ENCODE assay signal across 1 cellular context in the genomic region with DNA sequence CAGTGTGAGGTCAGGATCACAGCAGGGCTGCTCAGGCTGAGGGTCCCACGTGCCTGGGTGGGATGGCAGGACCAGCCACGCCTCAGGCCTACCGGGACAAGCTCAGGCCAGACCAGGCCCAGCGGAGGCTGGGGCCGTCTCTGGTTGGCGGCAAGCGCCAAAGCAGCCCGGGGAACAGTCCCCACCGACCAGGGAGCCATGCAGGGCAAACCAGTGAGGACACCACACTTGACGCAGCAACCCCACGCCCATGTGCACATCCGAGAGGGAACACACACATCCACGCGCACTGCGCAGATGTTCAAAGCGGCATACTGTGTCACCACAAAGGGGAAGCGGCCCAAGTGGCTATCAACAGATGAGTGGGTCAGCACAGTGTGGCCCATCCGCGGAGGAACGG.
A peak's percentile ranks its signal among the peaks of the same experiment; 100 is the strongest.
TF ChIP-seq lines count a peak whose summit lies in the region.

No MANE protein-coding gene starts in this region.

TF ChIP-seq in K562, 482 proteins besides CTCF, POLR2A, EP300 and RAD21:
- TF ChIP-seq, protein P1, sequence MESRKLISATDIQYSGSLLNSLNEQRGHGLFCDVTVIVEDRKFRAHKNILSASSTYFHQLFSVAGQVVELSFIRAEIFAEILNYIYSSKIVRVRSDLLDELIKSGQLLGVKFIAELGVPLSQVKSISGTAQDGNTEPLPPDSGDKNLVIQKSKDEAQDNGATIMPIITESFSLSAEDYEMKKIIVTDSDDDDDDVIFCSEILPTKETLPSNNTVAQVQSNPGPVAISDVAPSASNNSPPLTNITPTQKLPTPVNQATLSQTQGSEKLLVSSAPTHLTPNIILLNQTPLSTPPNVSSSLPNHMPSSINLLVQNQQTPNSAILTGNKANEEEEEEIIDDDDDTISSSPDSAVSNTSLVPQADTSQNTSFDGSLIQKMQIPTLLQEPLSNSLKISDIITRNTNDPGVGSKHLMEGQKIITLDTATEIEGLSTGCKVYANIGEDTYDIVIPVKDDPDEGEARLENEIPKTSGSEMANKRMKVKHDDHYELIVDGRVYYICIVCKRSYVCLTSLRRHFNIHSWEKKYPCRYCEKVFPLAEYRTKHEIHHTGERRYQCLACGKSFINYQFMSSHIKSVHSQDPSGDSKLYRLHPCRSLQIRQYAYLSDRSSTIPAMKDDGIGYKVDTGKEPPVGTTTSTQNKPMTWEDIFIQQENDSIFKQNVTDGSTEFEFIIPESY (CRISPR knock-in tag; IDR thresholded peaks at IDR 0.05), result 0 out of 2 replicates have a peak, but pooled peaks have one; percentile 41
- TF ChIP-seq ELF2 (CRISPR knock-in tag; IDR thresholded peaks at IDR 0.05) (no peak), ZNF184 (CRISPR knock-in tag; IDR thresholded peaks at IDR 0.05) (no peak), RBM22 (IDR thresholded peaks at IDR 0.05; ENCODE audit: low read depth, low read length, poor library complexity, severe bottlenecking) (peak; percentile 63)
